Comparison of ENCODE assay signal across 8 cellular contexts in genomic region chr1:30718636-30719405, GRCh38. TPM values are rescaled to one million over a fixed set of nuclear protein-coding genes. Genes with fewer than 3 reads are reported as not detected.
DNase-seq lines count a peak whose midpoint lies in the region; ATAC-seq, FAIRE-seq and TF ChIP-seq lines count a peak whose summit lies in the region.

No MANE protein-coding gene starts in this region.

- POLR2A ChIA-PET in HepG2 (lab: Yijun Ruan, JAX), result interaction anchor here (0.9 to 2.1 kb wide), 10 partner anchors 22 to 1537 kb away, joined by 3 to 21 read pairs (median 4); partner anchors contain the start of gene SRSF4

- H3K27ac ChIP-seq in colonic mucosa (peak overlapping the region; percentile 95), HepG2 (ENCODE audit: extremely low read length, insufficient read depth, low read length) (peak overlapping the region; percentile 60)

- H3K27me3 ChIP-seq in colonic mucosa, result no peaks in the 10 kb centered on the region
- no peaks in the 10 kb centered on the region for H3K27me3 ChIP-seq in HepG2 (ENCODE audit: control insufficient read depth in 1 of 2, insufficient read depth in 2 of 2, low read length in 2 of 2)

- 5% methylated on average over 22 of the region's 66 CpGs for WGBS in HepG2 (ENCODE audit: low lambda C conversion rate)

- TF ChIP-seq CTCF in colonic mucosa (IDR thresholded peaks at IDR 0.05) (peak; percentile 94), HepG2 (CRISPR knock-in tag; IDR thresholded peaks at IDR 0.05) (peak; percentile 98)

- intact Hi-C loops in colonic mucosa (cut with DNase I), result loop anchor here (5.0 kb wide), 1 partner anchor 193 kb away; no protein-coding TSS in a partner anchor
- intact Hi-C loops in HepG2 (cut with micrococcal nuclease; ENCODE audit: unreplicated experiment), result loop anchor here (1.0 to 2.0 kb wide), 2 partner anchors 60 to 192 kb away; no protein-coding TSS in a partner anchor

- H3K4me3 ChIP-seq in colonic mucosa (peak overlapping the region; percentile 47), HepG2 (replicated peaks in 1 of 3; ENCODE audit: insufficient read depth in 1 of 3, low read depth in 2 of 3, low read length in 3 of 3) (peak overlapping the region; percentile 23 to 74 (median 55); a peak in 5 of 6 replicates)

- DNase-seq in A172 (ENCODE audit: low spot score), result peak; percentile 82
- DNase-seq in NCI-H226, result peak; percentile 92
- DNase-seq in activated CD4-positive, alpha-beta T cell treated with anti-CD3 and anti-CD28 coated beads for 48 hours, result peak; percentile 86
- DNase-seq in colonic mucosa, result peak; percentile 88
- peak; percentile 84 for DNase-seq in HepG2 (ENCODE audit: low spot score)
- peak; percentile 82 for DNase-seq in stimulated activated CD4-positive, alpha-beta T cell treated with anti-CD3 and anti-CD28 coated beads, Interleukin-4, amount 100 ng/mL, for 1 hour

- peak overlapping the region; percentile 82 for H3K4me2 ChIP-seq in HepG2 (ENCODE audit: low read depth, low read length)

- H4K20me1 ChIP-seq in HepG2 (ENCODE audit: insufficient read depth, low read length), result no peaks in the 10 kb centered on the region; the same call in 1 of the 2 replicates

- H3K9me3 ChIP-seq in colonic mucosa (no peaks in the 10 kb centered on the region), HepG2 (ENCODE audit: low read length) (peaks cover 11% of the 10 kb centered on the region)

- H3K9ac ChIP-seq in colonic mucosa (ENCODE audit: low read depth in 2 of 2, low read length in 2 of 2), result peak overlapping the region; percentile 84 to 96
- H3K9ac ChIP-seq in HepG2 (ENCODE audit: insufficient read depth, low read depth, low read length), result peak overlapping the region; percentile 66

- H3K4me1 ChIP-seq in colonic mucosa (peaks cover 5% of the 10 kb centered on the region), HepG2 (ENCODE audit: insufficient read depth, low read length) (peaks cover 11% of the 10 kb centered on the region)

- no peak overlapping the region for H2AFZ ChIP-seq in HepG2 (ENCODE audit: low read length)

- peak; percentile 45 to 75; a peak in 2 of 4 replicates for TF ChIP-seq POLR2A in HepG2 (IDR thresholded peaks at IDR 0.05; ENCODE audit: insufficient read depth in 1 of 2, low read depth in 2 of 2, low read length in 2 of 2)

- ATAC-seq in GM18520 (IDR thresholded peaks at IDR 0.05; ENCODE audit: unreplicated experiment), result peak; percentile 38
- ATAC-seq in HG03064 (IDR thresholded peaks at IDR 0.05; ENCODE audit: low read depth, unreplicated experiment), result peak; percentile 56
- peak; percentile 79 for ATAC-seq in HepG2

- no peaks in the 10 kb centered on the region for H3K36me3 ChIP-seq in colonic mucosa
- no peaks in the 10 kb centered on the region for H3K36me3 ChIP-seq in HepG2 (replicated peaks in 1 of 2; ENCODE audit: control insufficient read depth in 1 of 2, insufficient read depth in 2 of 2, low read length in 2 of 2)

- H3K79me2 ChIP-seq in HepG2 (ENCODE audit: insufficient read depth, low read length), result no peaks in the 10 kb centered on the region

- TF ChIP-seq EP300 in HepG2 (IDR thresholded peaks at IDR 0.05; ENCODE audit: low read depth in 2 of 2, low read length in 2 of 2) (no peak), HepG2 (CRISPR knock-in tag; IDR thresholded peaks at IDR 0.05; ENCODE audit: borderline replicate concordance) (0 out of 2 replicates have a peak, but pooled peaks have one; percentile 17)

- no peak for FAIRE-seq in HepG2 (lab: Jason Lieb, UNC)

- CTCF ChIA-PET in HepG2 (lab: Yijun Ruan, JAX; ENCODE audit: low intra/inter-chr PET ratio, low total read pairs), result interaction anchor here (1.5 to 5.3 kb wide), 4 partner anchors 10 to 193 kb away, joined by 3 to 73 read pairs (median 17); no protein-coding TSS in a partner anchor

- no TSS peak for BruUV-seq in HepG2 (replicated peaks; lab: Mats Ljungman, UMichigan)

- TF ChIP-seq RAD21 in HepG2 (CRISPR knock-in tag; IDR thresholded peaks at IDR 0.05), result peak; percentile 98

- in situ Hi-C loops in HepG2 (cut with HindIII; ENCODE audit: extremely low pct_ligation_motif_present, low pct_unique_long_range_greater_than_20kb), result loop anchor here (5.0 to 10.0 kb wide), 3 partner anchors 58 to 1474 kb away; no protein-coding TSS in a partner anchor

TF ChIP-seq in HepG2, 621 proteins besides CTCF, POLR2A, EP300 and RAD21 (continues in another document):
- TF ChIP-seq SMC3 (IDR thresholded peaks at IDR 0.05; ENCODE audit: low read length), result peak; percentile 78; the same call in 1 of the 2 replicates
- peak; percentile 86 for TF ChIP-seq ZNF605 (CRISPR knock-in tag; IDR thresholded peaks at IDR 0.05)
- peak; percentile 88; the same call in 1 of the 2 replicates for TF ChIP-seq BCL3 (CRISPR knock-in tag; IDR thresholded peaks at IDR 0.05)

RNA-seq across cellular contexts. Expression of gene MATN1, which starts 4.6 kb away (rescaled TPM):
- total RNA-seq in A172 (2014; rRNA removed; shearing (Covaris generic)), result not detected in 2 replicates
- total RNA-seq in colonic mucosa (not detected), HepG2 (2016; rRNA removed; fragmentation: Illumina TruSeq; extraction: Trizol) (0.04 TPM in 1 of 2 replicates, not detected in the other)
- not detected in 2 replicates for total RNA-seq in HepG2 (2016; cell fraction: cytosol; rRNA removed; fragmentation: Illumina TruSeq; extraction: Trizol; ENCODE audit: low read depth)
- not detected in 2 replicates for total RNA-seq in HepG2 (2016; cell fraction: insoluble cytoplasmic fraction; rRNA removed; fragmentation: Illumina TruSeq; extraction: Trizol)
- not detected in 2 replicates for total RNA-seq in HepG2 (2016; cell fraction: membrane; rRNA removed; fragmentation: Illumina TruSeq; extraction: Trizol)
- total RNA-seq in HepG2 (2016; cell fraction: nucleus; rRNA removed; fragmentation: Illumina TruSeq; extraction: Trizol), result not detected in 2 replicates
- 0.03 and 0.05 TPM in 2 replicates for polyA plus RNA-seq in HepG2 (2011; rRNA removed)
- polyA plus RNA-seq in HepG2 (2011; cell fraction: cytosol; rRNA removed), result 0.11 TPM in 1 of 2 replicates, not detected in the other
- polyA plus RNA-seq in HepG2 (2011; cell fraction: nucleus; rRNA removed), result 0.66 and 0.77 TPM in 2 replicates
- 0.05 TPM in 1 of 2 replicates, not detected in the other for polyA plus RNA-seq in HepG2 (2012)
- polyA plus RNA-seq in HepG2 (2016; cell fraction: cytosol; fragmentation: Illumina TruSeq; extraction: Trizol; ENCODE audit: low read depth), result not detected in 2 replicates
- polyA plus RNA-seq in HepG2 (2016; cell fraction: insoluble cytoplasmic fraction; fragmentation: Illumina TruSeq; extraction: Trizol; ENCODE audit: low read depth), result not detected in 2 replicates
- not detected in 2 replicates for polyA plus RNA-seq in HepG2 (2016; cell fraction: membrane; fragmentation: Illumina TruSeq; extraction: Trizol; ENCODE audit: low read depth)
- 0.26 TPM in 1 of 2 replicates, not detected in the other for polyA plus RNA-seq in HepG2 (2016; cell fraction: nucleus; fragmentation: Illumina TruSeq; extraction: Trizol; ENCODE audit: insufficient read depth, low read depth)
- 0.12 TPM in 1 of 2 replicates, not detected in the other for polyA minus RNA-seq in HepG2 (2011; rRNA and poly(A)+ RNA removed; ENCODE audit: low replicate concordance)
- not detected in 2 replicates for polyA minus RNA-seq in HepG2 (2011; cell fraction: cytosol; rRNA and poly(A)+ RNA removed)
- polyA minus RNA-seq in HepG2 (2011; cell fraction: nucleus; rRNA and poly(A)+ RNA removed), result 0.12 and 0.26 TPM in 2 replicates

RNA-seq across cellular contexts. Expression of gene LAPTM5, which starts 38.8 kb away (rescaled TPM):
- total RNA-seq in A172 (2014; rRNA removed; shearing (Covaris generic)), result 0.12 TPM in 1 of 2 replicates, not detected in the other
- total RNA-seq in colonic mucosa, result 10 to 100 TPM; 15.8 to 41.0 TPM
- 0.34 and 0.86 TPM in 2 replicates for total RNA-seq in HepG2 (2016; rRNA removed; fragmentation: Illumina TruSeq; extraction: Trizol)
- total RNA-seq in HepG2 (2016; cell fraction: cytosol; rRNA removed; fragmentation: Illumina TruSeq; extraction: Trizol; ENCODE audit: low read depth), result 0.18 and 0.30 TPM in 2 replicates
- 0.18 and 0.45 TPM in 2 replicates for total RNA-seq in HepG2 (2016; cell fraction: insoluble cytoplasmic fraction; rRNA removed; fragmentation: Illumina TruSeq; extraction: Trizol)
- 0.48 and 0.56 TPM in 2 replicates for total RNA-seq in HepG2 (2016; cell fraction: membrane; rRNA removed; fragmentation: Illumina TruSeq; extraction: Trizol)
- total RNA-seq in HepG2 (2016; cell fraction: nucleus; rRNA removed; fragmentation: Illumina TruSeq; extraction: Trizol), result 0.34 and 0.53 TPM in 2 replicates
- polyA plus RNA-seq in HepG2 (2011; rRNA removed), result 0.41 and 0.76 TPM in 2 replicates
- polyA plus RNA-seq in HepG2 (2011; cell fraction: cytosol; rRNA removed), result 0.64 and 0.79 TPM in 2 replicates
- polyA plus RNA-seq in HepG2 (2011; cell fraction: nucleus; rRNA removed), result 0.59 and 0.61 TPM in 2 replicates
- polyA plus RNA-seq in HepG2 (2012), result 0.19 and 0.38 TPM in 2 replicates
- polyA plus RNA-seq in HepG2 (2016; cell fraction: cytosol; fragmentation: Illumina TruSeq; extraction: Trizol; ENCODE audit: low read depth), result 0.33 and 0.38 TPM in 2 replicates
- 0.57 and 0.76 TPM in 2 replicates for polyA plus RNA-seq in HepG2 (2016; cell fraction: insoluble cytoplasmic fraction; fragmentation: Illumina TruSeq; extraction: Trizol; ENCODE audit: low read depth)
- polyA plus RNA-seq in HepG2 (2016; cell fraction: membrane; fragmentation: Illumina TruSeq; extraction: Trizol; ENCODE audit: low read depth), result 0.54 and 0.79 TPM in 2 replicates
- polyA plus RNA-seq in HepG2 (2016; cell fraction: nucleus; fragmentation: Illumina TruSeq; extraction: Trizol; ENCODE audit: insufficient read depth, low read depth), result 1.1 TPM in 2 replicates
- 2.1 and 4.6 TPM in 2 replicates for polyA minus RNA-seq in HepG2 (2011; rRNA and poly(A)+ RNA removed; ENCODE audit: low replicate concordance)
- 0.59 TPM in 1 of 2 replicates, not detected in the other for polyA minus RNA-seq in HepG2 (2011; cell fraction: cytosol; rRNA and poly(A)+ RNA removed)
- not detected in 2 replicates for polyA minus RNA-seq in HepG2 (2011; cell fraction: nucleus; rRNA and poly(A)+ RNA removed)

Comparison
In these comparisons a context has a peak if more than half of its experiments do, and no peak if none do; other contexts are left out.
1. Peak in every context shown above with its lines: DNase-seq, ATAC-seq, H3K4me3 ChIP-seq and H3K27ac ChIP-seq.
2. RNA of gene LAPTM5, which starts 38.8 kb away (total RNA-seq): 15.8 to 41.0 TPM in colonic mucosa; 0.18 to 0.86 TPM in HepG2 and 0.12 TPM in A172; every median in the first group is over 4 times any median in the second.